ENCODE assay signal across 1 cellular context in genomic region chr7:24406053-24406561, GRCh38.
TF ChIP-seq lines count a peak whose summit lies in the region.

No MANE protein-coding gene starts in this region.

TF ChIP-seq in GM12878, 131 proteins besides CTCF, POLR2A, EP300 and RAD21:
- TF ChIP-seq SKIL (IDR thresholded peaks at IDR 0.05; ENCODE audit: low read depth, poor library complexity, severe bottlenecking) (no peak), GABPA (IDR thresholded peaks at IDR 0.05; ENCODE audit: low read depth) (no peak), RUNX3 (IDR thresholded peaks at IDR 0.05; ENCODE audit: low read length) (peak; percentile 89), ASH2L (IDR thresholded peaks at IDR 0.05; ENCODE audit: borderline replicate concordance, low read depth) (no peak), TBL1XR1 (IDR thresholded peaks at IDR 0.05; ENCODE audit: low read depth, low read length) (no peak), ZSCAN29 (IDR thresholded peaks at IDR 0.05) (no peak), EGR1 (IDR thresholded peaks at IDR 0.05; ENCODE audit: borderline replicate concordance in 1 of 2, low read depth in 2 of 2, low read length in 2 of 2) (peak in 1 of 2 experiments; percentile 66; a peak in 1 of 3 replicates), NBN (IDR thresholded peaks at IDR 0.05) (no peak)
TF ChIP-seq in GM12878: peak in this region for 2.
